Comparison of ENCODE assay signal across 18 cellular contexts in the genomic region with DNA sequence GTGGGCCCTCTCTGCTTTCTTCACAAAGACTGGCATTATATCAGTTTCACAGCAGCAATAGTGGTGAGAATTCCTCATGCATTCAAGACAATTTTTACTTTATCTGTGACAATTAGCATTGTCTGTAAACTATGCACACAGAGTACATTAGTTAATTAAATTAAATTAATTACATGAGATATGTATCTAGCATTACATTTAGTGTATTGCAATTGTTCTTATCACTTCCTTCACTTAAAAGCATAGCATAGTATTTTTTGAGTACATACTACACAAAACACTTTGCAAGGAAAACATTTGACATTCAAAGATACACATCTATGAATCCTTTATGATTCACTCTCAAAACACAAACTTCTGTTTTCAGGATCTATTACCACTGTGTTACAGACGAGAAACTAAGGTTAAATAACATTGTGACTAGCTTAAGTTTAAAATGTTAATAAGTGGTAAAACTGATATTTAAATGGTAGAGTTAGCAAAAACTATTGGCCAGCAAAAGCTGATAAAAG.
"Had no signal": no experiment of that assay in that cellular context is flagged by ENCODE, and none has a peak within 500 bp of the region (broad histone marks: within the 10 kb centered on the region; RNA-seq: fewer than 3 reads in every experiment).

No MANE protein-coding gene starts in this region.

- H3K36me3 ChIP-seq: neural progenitor cell, ovary, right atrium auricular region, sigmoid colon had no signal

- H3K9me3 ChIP-seq: ovary, right atrium auricular region had no signal

- H3K27me3 ChIP-seq: foreskin keratinocyte, neural progenitor cell, ovary, right atrium auricular region, sigmoid colon had no signal

- H3K36me3 Mint-ChIP-seq: immature natural killer cell; natural killer cell treated with Interleukin-12 subunit alpha and Interleukin-12 subunit beta and Interleukin-15 and Interleukin-18, amount 100 ng/mL, for 72 hours; neural progenitor cell had no signal

- H3K4me3 Mint-ChIP-seq: immature natural killer cell; natural killer cell treated with Interleukin-12 subunit alpha and Interleukin-12 subunit beta and Interleukin-15 and Interleukin-18, amount 100 ng/mL, for 72 hours; neural progenitor cell had no signal

- H3K27me3 Mint-ChIP-seq: natural killer cell treated with Interleukin-12 subunit alpha and Interleukin-12 subunit beta and Interleukin-15 and Interleukin-18, amount 100 ng/mL, for 72 hours had no signal

- DNase-seq: dermis blood vessel endothelial cell; erythroblast; foreskin keratinocyte; immature natural killer cell; kidney; left colon; left ventricle myocardium superior; midbrain; nucleus accumbens; ovary; sigmoid colon; stimulated activated CD4-positive, alpha-beta T cell treated with anti-CD3 and anti-CD28 coated beads, Interleukin-2, amount 100 ng/mL, for 48 hours; stimulated activated naive CD4-positive, alpha-beta T cell treated with Interleukin-2 at 50 U/mL for 16 hours had no signal

- H3K4me1 Mint-ChIP-seq: immature natural killer cell, neural progenitor cell had no signal

- H3K4me1 ChIP-seq: foreskin keratinocyte, neural progenitor cell, right atrium auricular region, sigmoid colon had no signal

- H3K9me3 Mint-ChIP-seq: neural progenitor cell had no signal

- H3K27ac Mint-ChIP-seq: immature natural killer cell; natural killer cell treated with Interleukin-12 subunit alpha and Interleukin-12 subunit beta and Interleukin-15 and Interleukin-18, amount 100 ng/mL, for 72 hours; neural progenitor cell had no signal

- ATAC-seq: foreskin keratinocyte; left colon; left ventricle myocardium superior; natural killer cell treated with Interleukin-12 subunit alpha and Interleukin-12 subunit beta and Interleukin-15 and Interleukin-18, amount 100 ng/mL, for 72 hours had no signal

- H3K4me3 ChIP-seq: lung, neural progenitor cell, ovary, right atrium auricular region, sigmoid colon, skin epidermis had no signal
